ENCODE assay signal across 16 cellular contexts in genomic region chr1:67110352-67110751, GRCh38. TPM values are rescaled to one million over a fixed set of nuclear protein-coding genes. Genes with fewer than 3 reads are reported as not detected.
DNase-seq lines count a peak whose midpoint lies in the region; ATAC-seq and TF ChIP-seq lines count a peak whose summit lies in the region.
"Had no signal": no experiment of that assay in that cellular context is flagged by ENCODE, and none has a peak within 500 bp of the region (broad histone marks: within the 10 kb centered on the region; RNA-seq: fewer than 3 reads in every experiment).

No MANE protein-coding gene starts in this region.

- H3K79me2 ChIP-seq in DOHH2 (ENCODE audit: control insufficient read depth, low read length) = peaks cover 53% of the 10 kb centered on the region

- no peak for TF ChIP-seq POLR2A in uterus (IDR thresholded peaks at IDR 0.05)
- no peak for TF ChIP-seq POLR2A in lower leg skin (IDR thresholded peaks at IDR 0.05)

- ATAC-seq in HG03103 (IDR thresholded peaks at IDR 0.05; ENCODE audit: low read depth, unreplicated experiment) = peak; percentile 51

- intact Hi-C loops in uterus (cut with DNase I; ENCODE audit: low total_unique reads) (no loop called here), lower leg skin (cut with DNase I; ENCODE audit: low total_unique reads) (no loop called here)

- no peaks in the 10 kb centered on the region for H4K20me1 ChIP-seq in DOHH2 (ENCODE audit: control insufficient read depth, insufficient read depth, low read depth, low read length)

- no peak overlapping the region for H3K27ac Mint-ChIP-seq in activated naive CD4-positive, alpha-beta T cell treated with anti-CD3 and anti-CD28 coated beads, Interleukin-2, amount 10 ng/mL, durations not matched to agents 7 days and 5 days
- H3K27ac Mint-ChIP-seq: brain had no signal

- H3K27ac ChIP-seq in DOHH2 (ENCODE audit: low read depth, low read length) (peak overlapping the region; percentile 94), uterus (no peak overlapping the region)
- H3K27ac ChIP-seq: epithelial cell of prostate had no signal

- no peaks in the 10 kb centered on the region for H3K9me2 ChIP-seq in DOHH2 (replicated peaks; ENCODE audit: control insufficient read depth, low read length)

- H3K4me1 Mint-ChIP-seq in activated naive CD4-positive, alpha-beta T cell treated with anti-CD3 and anti-CD28 coated beads, Interleukin-2, amount 10 ng/mL, durations not matched to agents 7 days and 5 days = no peaks in the 10 kb centered on the region
- H3K4me1 Mint-ChIP-seq: brain had no signal

- no peaks in the 10 kb centered on the region for H3K9me3 Mint-ChIP-seq in activated naive CD4-positive, alpha-beta T cell treated with anti-CD3 and anti-CD28 coated beads, Interleukin-2, amount 10 ng/mL, durations not matched to agents 7 days and 5 days

- peaks cover 14% of the 10 kb centered on the region for H3K36me3 ChIP-seq in DOHH2 (ENCODE audit: control insufficient read depth, low read length)
- no peaks in the 10 kb centered on the region for H3K36me3 ChIP-seq in uterus

- H3K4me1 ChIP-seq in DOHH2 (ENCODE audit: control insufficient read depth, low read length) (peaks cover 89% of the 10 kb centered on the region), uterus (no peaks in the 10 kb centered on the region)

- H3K9me3 ChIP-seq in DOHH2 (ENCODE audit: control insufficient read depth, insufficient read depth, low read length) = no peaks in the 10 kb centered on the region
- no peaks in the 10 kb centered on the region for H3K9me3 ChIP-seq in uterus

- peaks cover 59% of the 10 kb centered on the region for H3F3A ChIP-seq in DOHH2 (ENCODE audit: control insufficient read depth, insufficient read depth)

- no peak overlapping the region for H3K4me3 Mint-ChIP-seq in activated naive CD4-positive, alpha-beta T cell treated with anti-CD3 and anti-CD28 coated beads, Interleukin-2, amount 10 ng/mL, durations not matched to agents 7 days and 5 days
- H3K4me3 Mint-ChIP-seq: brain had no signal

- DNase-seq in GM20000 (ENCODE audit: low spot score) (peak; percentile 30), NOMO-1 treated with dmso at 0.1 percent for 144 hours (lab: John Stamatoyannopoulos, UW; ENCODE audit: unreplicated experiment) (peak; percentile 38), uterus (no peak), lower leg skin (ENCODE audit: low spot score in 2 of 2) (no peak)
- no peak for DNase-seq in activated naive CD4-positive, alpha-beta T cell treated with anti-CD3 and anti-CD28 coated beads, Interleukin-2, amount 10 ng/mL, durations not matched to agents 7 days and 5 days
- DNase-seq in activated CD4-positive, alpha-beta T cell treated with anti-CD3 and anti-CD28 coated beads, Interleukin-2, amount 50 U/mL, for 1 hour = no peak
- DNase-seq: ACHN, activated T-cell treated with anti-CD3 and anti-CD28 coated beads for 4 hours had no signal

- CTCF ChIA-PET in activated naive CD4-positive, alpha-beta T cell treated with anti-CD3 and anti-CD28 coated beads, Interleukin-2, amount 10 ng/mL, durations not matched to agents 7 days and 5 days (lab: Charles Lee) = no interaction called here

- TF ChIP-seq CTCF in DOHH2 (IDR thresholded peaks at IDR 0.05; ENCODE audit: low read depth, low read length, poor library complexity, severe bottlenecking) (no peak), GM20000 (IDR thresholded peaks at IDR 0.05; ENCODE audit: extremely low read depth, missing control alignments) (no peak), uterus (IDR thresholded peaks at IDR 0.05) (no peak), lower leg skin (IDR thresholded peaks at IDR 0.05) (no peak)

- H3K4me3 ChIP-seq in DOHH2 (ENCODE audit: low read length) = peak overlapping the region; percentile 55
- H3K4me3 ChIP-seq in uterus = no peak overlapping the region
- H3K4me3 ChIP-seq in lower leg skin (ENCODE audit: low read depth, poor library complexity, severe bottlenecking) = no peak overlapping the region

- peak overlapping the region; percentile 67 for H3K4me2 ChIP-seq in DOHH2 (ENCODE audit: low read length)

- WGBS in lower leg skin, 2 donors = 15 to 17% methylated on average over 2 of the region's 2 CpGs

- H3K36me3 Mint-ChIP-seq in activated naive CD4-positive, alpha-beta T cell treated with anti-CD3 and anti-CD28 coated beads, Interleukin-2, amount 10 ng/mL, durations not matched to agents 7 days and 5 days = no peaks in the 10 kb centered on the region
- H3K36me3 Mint-ChIP-seq: brain had no signal

- H3K27me3 Mint-ChIP-seq in activated naive CD4-positive, alpha-beta T cell treated with anti-CD3 and anti-CD28 coated beads, Interleukin-2, amount 10 ng/mL, durations not matched to agents 7 days and 5 days = peaks cover 13% of the 10 kb centered on the region
- H3K27me3 Mint-ChIP-seq: brain had no signal

- no peaks in the 10 kb centered on the region for H3K27me3 ChIP-seq in DOHH2 (ENCODE audit: control insufficient read depth, low read length)
- no peaks in the 10 kb centered on the region for H3K27me3 ChIP-seq in uterus

RNA-seq across cellular contexts. Expression of gene C1orf141, which starts 24.4 kb away (rescaled TPM):
- total RNA-seq in uterus (not detected), lower leg skin (not detected)
- total RNA-seq: M059J; skeletal muscle tissue; T-helper 2 cell treated with Interferon-gamma antibody and Interleukin-4, amounts not matched to agents 100 ng/mL and 5 ng/mL, for 36 hours; urinary bladder had no signal

RNA-seq across cellular contexts. Expression of gene IL23R, which starts 55.9 kb away (rescaled TPM):
- under 1 TPM in 1 of 4 donors, not detected in 3; 0.21 TPM for total RNA-seq in uterus
- not detected for total RNA-seq in lower leg skin
- total RNA-seq: skeletal muscle tissue had no signal

RNA-seq across cellular contexts. Expression of gene SLC35D1, which starts 56.4 kb away (rescaled TPM):
- 10 to 100 TPM in 2 of 4 donors, 1 to 10 TPM in 2; 5.0 to 21.8 (median 8.8) TPM for total RNA-seq in uterus
- total RNA-seq in lower leg skin = 10 to 100 TPM; 11.4 to 13.6 (median 12.5) TPM

Comparison
In these comparisons a context has a peak if more than half of its experiments do, and no peak if none do; other contexts are left out.
1. DNase-seq: peak in GM20000 (single experiment) and NOMO-1 treated with dmso at 0.1 percent for 144 hours (single experiment); none in activated naive CD4-positive, alpha-beta T cell treated with anti-CD3 and anti-CD28 coated beads, Interleukin-2, amount 10 ng/mL, durations not matched to agents 7 days and 5 days (single experiment), activated CD4-positive, alpha-beta T cell treated with anti-CD3 and anti-CD28 coated beads, Interleukin-2, amount 50 U/mL, for 1 hour (single experiment), uterus (0 of 2) and lower leg skin (0 of 2).